In the genomic region with DNA sequence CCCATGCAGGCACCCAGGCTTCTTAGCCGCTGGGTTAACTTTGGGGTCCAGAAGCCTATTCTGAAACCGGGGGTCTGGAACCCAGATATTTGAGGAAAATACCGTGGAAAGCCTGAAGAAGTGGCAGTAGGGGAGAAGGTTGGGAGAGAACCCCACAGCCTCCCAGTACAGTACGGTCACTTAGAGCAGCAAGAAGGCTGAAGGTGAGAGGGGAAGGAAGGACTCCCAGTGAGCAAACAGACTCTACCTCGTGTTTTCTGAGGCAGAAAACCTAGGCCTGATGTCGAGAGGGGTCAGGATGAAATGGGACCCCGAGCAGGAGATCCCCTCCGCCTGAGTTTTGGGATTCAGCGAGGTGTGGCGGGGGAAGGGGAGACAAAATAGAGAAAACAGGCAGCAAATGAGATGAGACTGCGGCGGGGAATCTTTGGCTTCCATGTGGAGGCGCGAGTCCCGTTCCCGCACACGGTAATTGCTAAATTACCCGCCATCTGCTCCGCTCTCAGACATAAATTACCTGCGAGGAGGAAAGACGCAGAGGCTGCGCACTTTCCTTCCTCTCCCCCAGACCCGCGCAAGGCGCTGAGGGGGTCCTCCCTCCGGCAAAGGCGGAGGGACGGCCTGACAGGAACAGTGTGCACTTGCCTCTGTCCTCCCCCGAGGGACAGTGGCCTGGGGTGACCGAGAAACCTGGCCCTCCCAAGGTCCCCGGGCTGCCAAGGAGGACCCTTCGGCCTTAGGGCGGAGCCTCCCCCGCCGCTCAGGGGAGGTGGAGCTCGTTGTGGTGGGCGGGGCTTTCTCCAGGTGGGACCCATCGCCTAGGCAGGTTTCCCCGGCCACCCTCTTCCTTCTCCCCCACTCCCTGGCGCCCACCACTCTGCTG, we compare ENCODE assay signal across 12 cellular contexts. TPM values are rescaled to one million over a fixed set of nuclear protein-coding genes. Genes with fewer than 3 reads are reported as not detected.
DNase-seq lines count a peak whose midpoint lies in the region; ATAC-seq and TF ChIP-seq lines count a peak whose summit lies in the region.
"Had no signal": no experiment of that assay in that cellular context is flagged by ENCODE, and none has a peak within 500 bp of the region (broad histone marks: within the 10 kb centered on the region; RNA-seq: fewer than 3 reads in every experiment).

No MANE protein-coding gene starts in this region.

- H3K27ac Mint-ChIP-seq in activated naive CD4-positive, alpha-beta T cell treated with anti-CD3 and anti-CD28 coated beads, Interleukin-2, amount 50 U/mL, for 24 hours = no peak overlapping the region
- no peak overlapping the region for H3K27ac Mint-ChIP-seq in memory B cell

- peak; percentile 65 for ATAC-seq in memory B cell (ENCODE audit: low read depth)
- ATAC-seq in GM21737 (IDR thresholded peaks at IDR 0.05; ENCODE audit: unreplicated experiment) = no peak
- no peak for ATAC-seq in HG03571 (IDR thresholded peaks at IDR 0.05; ENCODE audit: unreplicated experiment)

- POLR2A ChIA-PET in HEK293T (lab: Yijun Ruan, JAX) = interaction anchor here (0.7 to 2.5 kb wide), 5 partner anchors 10 to 63 kb away, joined by 3 to 7 read pairs (median 3); no protein-coding TSS in a partner anchor

- H3K4me1 ChIP-seq in uterus = peaks cover 0 to 9% of the 10 kb centered on the region in 2 donors

- H3K36me3 ChIP-seq in uterus = no peaks in the 10 kb centered on the region

- H3K36me3 Mint-ChIP-seq in activated naive CD4-positive, alpha-beta T cell treated with anti-CD3 and anti-CD28 coated beads, Interleukin-2, amount 50 U/mL, for 24 hours = no peaks in the 10 kb centered on the region
- no peaks in the 10 kb centered on the region for H3K36me3 Mint-ChIP-seq in memory B cell

- H3K4me1 Mint-ChIP-seq in activated naive CD4-positive, alpha-beta T cell treated with anti-CD3 and anti-CD28 coated beads, Interleukin-2, amount 50 U/mL, for 24 hours = peaks cover 25% of the 10 kb centered on the region
- H3K4me1 Mint-ChIP-seq in memory B cell = peaks cover 17% of the 10 kb centered on the region

- DNase-seq in stimulated activated CD4-positive, alpha-beta T cell treated with anti-CD3 and anti-CD28 coated beads, Interleukin-15, amount 100 ng/mL, for 24 hours = peak; percentile 61
- no peak for DNase-seq in stimulated activated CD4-positive, alpha-beta T cell treated with anti-CD3 and anti-CD28 coated beads, Interleukin-2, amount 100 ng/mL, for 48 hours
- DNase-seq in memory B cell (ENCODE audit: low spot score in 2 of 2) = no peak
- DNase-seq in HEK293T (ENCODE audit: extremely low spot score) = no peak
- no peak for DNase-seq in uterus
- DNase-seq: amygdala, NCI-H1048 had no signal

- no peak for TF ChIP-seq POLR2A in uterus (IDR thresholded peaks at IDR 0.05)

- H3K9me3 ChIP-seq in uterus = no peaks in the 10 kb centered on the region

- TF ChIP-seq CTCF in uterus (IDR thresholded peaks at IDR 0.05) = no peak

- H3K27me3 Mint-ChIP-seq in activated naive CD4-positive, alpha-beta T cell treated with anti-CD3 and anti-CD28 coated beads, Interleukin-2, amount 50 U/mL, for 24 hours = peaks cover 18% of the 10 kb centered on the region
- peaks cover 40% of the 10 kb centered on the region for H3K27me3 Mint-ChIP-seq in memory B cell

- CTCF ChIA-PET in HEK293T (lab: Yijun Ruan, JAX) = interaction anchor here (1.6 to 3.1 kb wide), 3 partner anchors 8 to 36 kb away, joined by 4 to 16 read pairs (median 8); no protein-coding TSS in a partner anchor

- no peak overlapping the region for H3K4me3 ChIP-seq in uterus

- H3K27me3 ChIP-seq in uterus = peaks cover 0 to 7% of the 10 kb centered on the region in 2 donors

- no peak overlapping the region for H3K27ac ChIP-seq in uterus
- H3K27ac ChIP-seq: C4-2B had no signal

- H3K9me3 Mint-ChIP-seq in activated naive CD4-positive, alpha-beta T cell treated with anti-CD3 and anti-CD28 coated beads, Interleukin-2, amount 50 U/mL, for 24 hours = no peaks in the 10 kb centered on the region
- H3K9me3 Mint-ChIP-seq in memory B cell = no peaks in the 10 kb centered on the region

- intact Hi-C loops in uterus (cut with DNase I; ENCODE audit: low total_unique reads) = no loop called here

- peak overlapping the region; percentile 77 for H3K4me3 Mint-ChIP-seq in activated naive CD4-positive, alpha-beta T cell treated with anti-CD3 and anti-CD28 coated beads, Interleukin-2, amount 50 U/mL, for 24 hours
- peak overlapping the region; percentile 65 for H3K4me3 Mint-ChIP-seq in memory B cell

TF ChIP-seq in HEK293T, 16 proteins besides CTCF, POLR2A, EP300 and RAD21:
- TF ChIP-seq ZNF384 (IDR thresholded peaks at IDR 0.05) = no peak
- TF ChIP-seq SP1 (IDR thresholded peaks at IDR 0.05) = no peak
- no peak for TF ChIP-seq FOXK2 (IDR thresholded peaks at IDR 0.05)
- TF ChIP-seq FOXA1 (IDR thresholded peaks at IDR 0.05) = no peak
- TF ChIP-seq HDGF (IDR thresholded peaks at IDR 0.05; ENCODE audit: borderline replicate concordance) = no peak

RNA-seq across cellular contexts. Expression of a gene that starts 10.9 kb away (rescaled TPM):
- 100 to 1,000 TPM; 121 to 219 (median 152) TPM for total RNA-seq in uterus

RNA-seq across cellular contexts. Expression of a gene that starts 13.6 kb away (rescaled TPM):
- not detected for total RNA-seq in uterus
- total RNA-seq: liver had no signal
